Comparison of ENCODE assay signal across 16 cellular contexts in genomic region chr11:69966910-69967309, GRCh38.
DNase-seq lines count a peak whose midpoint lies in the region; FAIRE-seq and TF ChIP-seq lines count a peak whose summit lies in the region.
"Had no signal": no experiment of that assay in that cellular context is flagged by ENCODE, and none has a peak within 500 bp of the region (broad histone marks: within the 10 kb centered on the region; RNA-seq: fewer than 3 reads in every experiment).

No MANE protein-coding gene starts in this region.

- H3K27me3 ChIP-seq in BLaER1 (no peaks in the 10 kb centered on the region), H1 (replicated peaks in 1 of 4; ENCODE audit: control insufficient read depth in 3 of 4, extremely low read depth in 1 of 4, insufficient read depth in 3 of 4, low read length in 3 of 4) (peaks cover 0 to 3% (median 0%) of the 10 kb centered on the region in 4 experiments; a peak in 1 of 7 replicates), neuronal stem cell (ENCODE audit: control insufficient read depth in 3 of 3, insufficient read depth in 3 of 3, low read depth in 1 of 3, low read length in 3 of 3) (no peaks in the 10 kb centered on the region)
- H3K27me3 ChIP-seq in BLaER1 treated with 17β-estradiol and CSF1 and Interleukin-3, amounts not matched to agents 10 nM and 100 nM, result 0 out of 22 replicates have a peak, but pooled peaks cover 0 to 8% (median 0%) of the 10 kb centered on the region in 11 experiments

- no peak for TF ChIP-seq POLR2A in H1 (IDR thresholded peaks at IDR 0.05; ENCODE audit: control extremely low read depth in 1 of 2, low read depth in 2 of 2, low read length in 2 of 2)

- no peak overlapping the region for H3K14ac ChIP-seq in H1 (ENCODE audit: insufficient read length)
- no peak overlapping the region for H3K14ac ChIP-seq in neuronal stem cell (ENCODE audit: low read length)

- H3K27ac ChIP-seq in BLaER1, result peak overlapping the region; percentile 41; the same call in 1 of the 2 replicates
- H3K27ac ChIP-seq in BLaER1 treated with 17β-estradiol and CSF1 and Interleukin-3, amounts not matched to agents 10 nM and 100 nM, result peak overlapping the region in 1 of 11 experiments; percentile 93; a peak in 2 of 22 replicates
- no peak overlapping the region for H3K27ac ChIP-seq in H1 (ENCODE audit: low read depth, low read length)
- H3K27ac ChIP-seq in neuronal stem cell (replicated peaks; ENCODE audit: low read length), result no peak overlapping the region
- H3K27ac ChIP-seq: GM23248 had no signal

- H4K8ac ChIP-seq in H1 (ENCODE audit: extremely low read depth, insufficient read depth, low read length) (no peak overlapping the region), neuronal stem cell (ENCODE audit: low read depth, low read length) (no peak overlapping the region)

- DNase-seq in H1 (ENCODE audit: low read depth in 1 of 2, low spot score in 2 of 2), result no peak
- no peak for DNase-seq in neuronal stem cell (ENCODE audit: low spot score)
- DNase-seq in NCI-H1417 (lab: John Stamatoyannopoulos, UW), result no peak
- DNase-seq in activated CD8-positive, alpha-beta memory T cell treated with anti-CD3 and anti-CD28 coated beads for 24 hours, result no peak
- DNase-seq in NCI-H1930 (lab: John Stamatoyannopoulos, UW), result no peak
- DNase-seq: CD4-positive, alpha-beta T cell; CD8-positive, alpha-beta memory T cell; DMS53; DMS79 treated with DMSO at 0.1 percent for 48 hours; GF-D8; GM23248; H9 had no signal

- H3K79me1 ChIP-seq in H1 (ENCODE audit: low read depth, low read length) (no peaks in the 10 kb centered on the region), neuronal stem cell (ENCODE audit: low read depth, low read length) (no peaks in the 10 kb centered on the region)

- no peak overlapping the region for H3K56ac ChIP-seq in H1 (replicated peaks; ENCODE audit: insufficient read length, low read depth, low read length)

- no peak overlapping the region; the same call in 1 of the 2 replicates for H2BK20ac ChIP-seq in H1 (ENCODE audit: low read length)

- H3K4me3 ChIP-seq in BLaER1 (no peak overlapping the region), H1 (ENCODE audit: extremely low read depth in 1 of 4, insufficient read depth in 2 of 4, low read depth in 3 of 4, low read length in 4 of 4) (no peak overlapping the region), neuronal stem cell (ENCODE audit: low read length in 2 of 2) (no peak overlapping the region)
- no peak overlapping the region for H3K4me3 ChIP-seq in BLaER1 treated with 17β-estradiol and CSF1 and Interleukin-3, amounts not matched to agents 10 nM and 100 nM
- H3K4me3 ChIP-seq: GM23248 had no signal

- CTCF ChIA-PET in H1 (lab: Charles Lee; ENCODE audit: partially characterized antibody), result interaction anchor here (0.6 to 1.7 kb wide), 6 partner anchors 17 to 231 kb away, joined by 3 to 5 read pairs (median 3); no protein-coding TSS in a partner anchor

- no peak for TF ChIP-seq RAD21 in H1 (IDR thresholded peaks at IDR 0.05 in 1 of 2, conservative IDR thresholded peaks at IDR 0.05 in 1 of 2; ENCODE audit: low read depth in 2 of 2, low read length in 2 of 2)

- H4K5ac ChIP-seq in H1 (ENCODE audit: insufficient read length, low read depth, low read length), result no peak overlapping the region

- no peaks in the 10 kb centered on the region for H3K79me2 ChIP-seq in H1 (ENCODE audit: control insufficient read depth in 1 of 2, insufficient read depth in 2 of 2, low read length in 2 of 2)

- TF ChIP-seq CTCF in H1 (IDR thresholded peaks at IDR 0.05; ENCODE audit: control extremely low read depth in 1 of 3, insufficient read depth in 1 of 3, low read depth in 1 of 3, low read length in 3 of 3), result no peak

- H2BK15ac ChIP-seq in H1 (ENCODE audit: low read length), result peak overlapping the region; percentile 83; the same call in 1 of the 2 replicates
- H2BK15ac ChIP-seq in neuronal stem cell (ENCODE audit: low read length), result peak overlapping the region; percentile 45

- no peaks in the 10 kb centered on the region for H3K23me2 ChIP-seq in H1 (ENCODE audit: low read depth, low read length)

- no peaks in the 10 kb centered on the region for H3K9me3 ChIP-seq in BLaER1
- H3K9me3 ChIP-seq in BLaER1 treated with 17β-estradiol and CSF1 and Interleukin-3, amounts not matched to agents 10 nM and 100 nM (replicated peaks in 1 of 11), result peaks cover 0 to 7% (median 2%) of the 10 kb centered on the region in 11 experiments; a peak in 13 of 22 replicates
- no peaks in the 10 kb centered on the region for H3K9me3 ChIP-seq in H1 (ENCODE audit: insufficient read depth in 2 of 2, low read depth in 1 of 2, low read length in 1 of 2)
- H3K9me3 ChIP-seq in neuronal stem cell (replicated peaks in 1 of 2; ENCODE audit: control insufficient read depth in 2 of 2, insufficient read depth in 1 of 2, low read depth in 1 of 2, low read length in 2 of 2), result peaks cover 0 to 3% of the 10 kb centered on the region in 2 donors

- H4K20me1 ChIP-seq in BLaER1 (no peaks in the 10 kb centered on the region), H1 (replicated peaks in 1 of 2; ENCODE audit: control insufficient read depth in 1 of 2, insufficient read depth in 2 of 2, low read length in 2 of 2) (no peaks in the 10 kb centered on the region)
- H4K20me1 ChIP-seq in BLaER1 treated with 17β-estradiol and CSF1 and Interleukin-3, amounts not matched to agents 10 nM and 100 nM, result no peaks in the 10 kb centered on the region

- no peaks in the 10 kb centered on the region for H3K36me3 ChIP-seq in BLaER1
- no peaks in the 10 kb centered on the region for H3K36me3 ChIP-seq in BLaER1 treated with 17β-estradiol and CSF1 and Interleukin-3, amounts not matched to agents 10 nM and 100 nM
- no peaks in the 10 kb centered on the region for H3K36me3 ChIP-seq in H1 (ENCODE audit: control insufficient read depth in 2 of 4, insufficient read depth in 4 of 4, low read length in 3 of 4)
- H3K36me3 ChIP-seq in neuronal stem cell (replicated peaks in 1 of 2; ENCODE audit: control insufficient read depth in 2 of 2, insufficient read depth in 2 of 2, low read length in 2 of 2), result no peaks in the 10 kb centered on the region

- no peak for FAIRE-seq in H1 (lab: Jason Lieb, UNC)
- FAIRE-seq: GM12892, GM19239 had no signal

- H2BK5ac ChIP-seq in H1 (ENCODE audit: low read depth, low read length) (peak overlapping the region; percentile 27; the same call in 1 of the 2 replicates), neuronal stem cell (ENCODE audit: low read length) (no peak overlapping the region)

- no peak overlapping the region for H2BK120ac ChIP-seq in H1 (replicated peaks; ENCODE audit: low read depth, low read length)
- H2BK120ac ChIP-seq in neuronal stem cell (ENCODE audit: low read depth, low read length), result no peak overlapping the region

- 86% methylated on average over 15 of the region's 18 CpGs; no CpG with 5 or more reads in 1 of the 2 experiments for WGBS in H1 (ENCODE audit: extremely low coverage in 1 of 2, insufficient coverage in 1 of 2, insufficient read length in 1 of 2, insufficient replicate concordance in 2 of 2, low coverage in 1 of 2, low lambda C conversion rate in 2 of 2, missing lambda C conversion rate in 1 of 2), 2 experiments
- WGBS in neuronal stem cell (ENCODE audit: extremely low coverage in 2 of 2, insufficient read length in 2 of 2, insufficient replicate concordance in 1 of 2), 2 donors, result no CpG with 5 or more reads among the region's 18 CpGs

- TF ChIP-seq EP300 in H1 (IDR thresholded peaks at IDR 0.05; ENCODE audit: borderline replicate concordance in 1 of 2, low read depth in 2 of 2, low read length in 2 of 2), result no peak

- H3K4me1 ChIP-seq in BLaER1 (peaks cover 86% of the 10 kb centered on the region), H1 (replicated peaks in 1 of 4; ENCODE audit: control insufficient read depth in 3 of 4, insufficient read depth in 4 of 4, low read length in 3 of 4) (peaks cover 0 to 26% (median 16%) of the 10 kb centered on the region in 4 experiments; a peak in 6 of 7 replicates), neuronal stem cell (ENCODE audit: control insufficient read depth in 2 of 2, insufficient read depth in 1 of 2, low read depth in 1 of 2, low read length in 2 of 2) (peaks cover 0 to 11% of the 10 kb centered on the region in 2 donors)
- peaks cover 29 to 90% (median 76%) of the 10 kb centered on the region in 10 experiments for H3K4me1 ChIP-seq in BLaER1 treated with 17β-estradiol and CSF1 and Interleukin-3, amounts not matched to agents 10 nM and 100 nM

- H3K9ac ChIP-seq in BLaER1 (0 out of 2 replicates have a peak overlapping the region, but pooled peaks have one; percentile 35), H1 (replicated peaks in 1 of 4; ENCODE audit: extremely low read depth in 1 of 4, low read depth in 3 of 4, low read length in 3 of 4) (no peak overlapping the region), neuronal stem cell (ENCODE audit: low read depth, low read length, poor library complexity) (no peak overlapping the region)
- H3K9ac ChIP-seq in BLaER1 treated with 17β-estradiol and CSF1 and Interleukin-3, amounts not matched to agents 10 nM and 100 nM, result peak overlapping the region in 3 of 11 experiments; percentile 7 to 38 (median 30); a peak in 3 of 22 replicates
- H3K9ac ChIP-seq: GM23248 had no signal

- H3K23ac ChIP-seq in H1 (ENCODE audit: insufficient read length) (no peak overlapping the region), neuronal stem cell (ENCODE audit: low read depth, low read length, poor library complexity) (no peak overlapping the region)

- H2AFZ ChIP-seq in H1 (ENCODE audit: low read length) (no peak overlapping the region), neuronal stem cell (ENCODE audit: low read length) (no peak overlapping the region)
- H2AFZ ChIP-seq: GM23248 had no signal

- H4K91ac ChIP-seq in H1 (replicated peaks; ENCODE audit: insufficient read length, low read length) (peak overlapping the region; percentile 66), neuronal stem cell (ENCODE audit: low read depth, low read length, poor library complexity) (no peak overlapping the region)

- H2AK5ac ChIP-seq in H1 (ENCODE audit: low read depth, low read length) (no peak overlapping the region), neuronal stem cell (ENCODE audit: low read depth, low read length) (peak overlapping the region; percentile 58)

- H3K4me2 ChIP-seq in BLaER1 (peak overlapping the region; percentile 75), H1 (ENCODE audit: insufficient read depth in 1 of 2, low read depth in 2 of 2, low read length in 2 of 2) (no peak overlapping the region), neuronal stem cell (ENCODE audit: insufficient read depth, low read length, poor library complexity, severe bottlenecking) (no peak overlapping the region)
- peak overlapping the region in 9 of 11 experiments; percentile 38 to 84 (median 75); a peak in 19 of 22 replicates for H3K4me2 ChIP-seq in BLaER1 treated with 17β-estradiol and CSF1 and Interleukin-3, amounts not matched to agents 10 nM and 100 nM

- H2BK12ac ChIP-seq in H1 (ENCODE audit: low read depth, low read length) (peak overlapping the region; percentile 90; the same call in 1 of the 2 replicates), neuronal stem cell (ENCODE audit: low read length) (no peak overlapping the region)

- H3K18ac ChIP-seq in H1 (ENCODE audit: extremely low read depth, low read length) (no peak overlapping the region), neuronal stem cell (ENCODE audit: low read length) (peak overlapping the region; percentile 55)

- no peak overlapping the region for H3K4ac ChIP-seq in H1 (replicated peaks; ENCODE audit: insufficient read length, low read depth, low read length)
- no peak overlapping the region for H3K4ac ChIP-seq in neuronal stem cell (ENCODE audit: low read length)

- POLR2A ChIA-PET in H1 (lab: Charles Lee; ENCODE audit: partially characterized antibody), result interaction anchor here (0.7 to 1.4 kb wide), 3 partner anchors 9 to 10 kb away, joined by 3 to 4 read pairs (median 3); no protein-coding TSS in a partner anchor

Comparison
In these comparisons a context has a peak if more than half of its experiments do, and no peak if none do; other contexts are left out.
1. H3K4me2 ChIP-seq: peak in BLaER1 (single experiment) and BLaER1 treated with 17β-estradiol and CSF1 and Interleukin-3, amounts not matched to agents 10 nM and 100 nM (9 of 11); none in H1 (0 of 2) and neuronal stem cell (single experiment).